In the genomic region with DNA sequence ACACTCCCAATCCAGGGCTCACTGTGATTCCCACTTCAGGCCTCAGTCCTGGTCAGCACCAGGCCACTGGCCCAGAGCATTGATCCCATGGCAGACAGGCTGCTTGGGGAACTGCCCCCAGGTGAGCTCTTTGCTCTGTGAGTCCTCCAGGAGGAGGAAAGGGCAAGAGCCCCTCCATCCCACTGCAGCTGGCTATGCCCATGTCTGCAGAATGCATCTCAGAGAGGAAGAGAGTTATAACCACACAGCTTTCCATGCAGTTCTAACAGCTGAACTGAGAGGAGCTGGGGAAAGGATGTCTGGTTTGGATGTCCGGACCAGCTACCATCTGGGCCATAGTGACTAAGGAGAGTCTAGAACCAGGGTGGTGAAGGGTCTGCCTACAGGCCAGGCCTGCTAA, we compare ENCODE assay signal across 14 cellular contexts.
DNase-seq lines count a peak whose midpoint lies in the region; ATAC-seq and TF ChIP-seq lines count a peak whose summit lies in the region.
"Had no signal": no experiment of that assay in that cellular context is flagged by ENCODE, and none has a peak within 500 bp of the region (broad histone marks: within the 10 kb centered on the region; RNA-seq: fewer than 3 reads in every experiment).

No MANE protein-coding gene starts in this region.

- H2AFZ ChIP-seq in GM23338, result no peak overlapping the region

- H3K9me3 ChIP-seq in left ventricle myocardium inferior (replicated peaks), result no peaks in the 10 kb centered on the region

- H3K4me3 Mint-ChIP-seq in chondrocyte (ENCODE audit: unreplicated experiment) (no peak overlapping the region), GM23338 (no peak overlapping the region)
- H3K4me3 Mint-ChIP-seq: B cell; CD4-positive, alpha-beta memory T cell; HFFc6 had no signal

- H3K27me3 Mint-ChIP-seq in chondrocyte (ENCODE audit: low read depth), result no peaks in the 10 kb centered on the region
- H3K27me3 Mint-ChIP-seq in GM23338 (ENCODE audit: insufficient read depth, low read depth, poor library complexity), result peaks cover 11% of the 10 kb centered on the region
- H3K27me3 Mint-ChIP-seq: B cell had no signal

- DNase-seq in left ventricle myocardium superior (peak; percentile 15), left ventricle myocardium inferior (no peak), chondrocyte (ENCODE audit: low spot score) (peak; percentile 49), sciatic nerve (ENCODE audit: low spot score) (peak; percentile 40), GM23338 (ENCODE audit: low spot score) (no peak), NCI-H1694 treated with DMSO at 0.1 percent for 48 hours (lab: John Stamatoyannopoulos, UW) (no peak)
- DNase-seq: C1 segment of cervical spinal cord, EL, HCEC 1CT, HFFc6 had no signal

- no peaks in the 10 kb centered on the region for H3F3A ChIP-seq in GM23338 (replicated peaks; ENCODE audit: low read depth)

- H3K36me3 ChIP-seq in left ventricle myocardium inferior (peaks cover 60% of the 10 kb centered on the region), GM23338 (ENCODE audit: insufficient read depth) (no peaks in the 10 kb centered on the region)

- no peaks in the 10 kb centered on the region for H3K79me2 ChIP-seq in GM23338 (replicated peaks; ENCODE audit: insufficient read depth)

- ATAC-seq in left ventricle myocardium superior, result no peak
- ATAC-seq in sciatic nerve, result no peak
- ATAC-seq in GM23338, result no peak
- no peak for ATAC-seq in GM18868 (IDR thresholded peaks at IDR 0.05; ENCODE audit: unreplicated experiment)
- ATAC-seq: HepG2 had no signal

- H3K4me1 ChIP-seq in left ventricle myocardium inferior (no peaks in the 10 kb centered on the region), GM23338 (ENCODE audit: insufficient read depth) (no peaks in the 10 kb centered on the region)

- no peaks in the 10 kb centered on the region for H3K9me2 ChIP-seq in GM23338 (ENCODE audit: insufficient read depth)

- H3K27me3 ChIP-seq in left ventricle myocardium inferior (ENCODE audit: low read depth), result no peaks in the 10 kb centered on the region
- no peaks in the 10 kb centered on the region for H3K27me3 ChIP-seq in GM23338 (ENCODE audit: insufficient read depth)

- H3K4me3 ChIP-seq in left ventricle myocardium inferior (no peak overlapping the region), GM23338 (no peak overlapping the region)

- H4K20me1 ChIP-seq in GM23338 (replicated peaks; ENCODE audit: insufficient read depth), result no peaks in the 10 kb centered on the region

- H3K9me3 Mint-ChIP-seq in chondrocyte (ENCODE audit: low read depth) (no peaks in the 10 kb centered on the region), GM23338 (no peaks in the 10 kb centered on the region; the same call in 2 of the 3 replicates)
- H3K9me3 Mint-ChIP-seq: HFFc6 had no signal

- H3K27ac Mint-ChIP-seq in chondrocyte (ENCODE audit: unreplicated experiment) (no peak overlapping the region), GM23338 (no peak overlapping the region; the same call in 1 of the 2 replicates)
- H3K27ac Mint-ChIP-seq: B cell; CD4-positive, alpha-beta memory T cell; HFFc6 had no signal

- no peak overlapping the region for H3K4me2 ChIP-seq in GM23338

- no peaks in the 10 kb centered on the region for H3K4me1 Mint-ChIP-seq in chondrocyte (ENCODE audit: low read depth)
- H3K4me1 Mint-ChIP-seq in GM23338, result no peaks in the 10 kb centered on the region
- H3K4me1 Mint-ChIP-seq: B cell; CD4-positive, alpha-beta memory T cell had no signal

- H3K36me3 Mint-ChIP-seq in chondrocyte (ENCODE audit: low read depth), result peaks cover 38% of the 10 kb centered on the region
- peaks cover 14% of the 10 kb centered on the region; the same call in 2 of the 3 replicates for H3K36me3 Mint-ChIP-seq in GM23338 (ENCODE audit: low read depth)
- H3K36me3 Mint-ChIP-seq: CD4-positive, alpha-beta memory T cell had no signal

- intact Hi-C loops in left ventricle myocardium superior (cut with micrococcal nuclease), result no loop called here
- intact Hi-C loops in left ventricle myocardium inferior (cut with micrococcal nuclease), result loop anchor here (10.0 kb wide), 1 partner anchor 121 kb away; no protein-coding TSS in a partner anchor
- intact Hi-C loops in sciatic nerve (cut with DNase I), result no loop called here

- TF ChIP-seq CTCF in left ventricle myocardium inferior (IDR thresholded peaks at IDR 0.05; ENCODE audit: borderline replicate concordance), result no peak
- TF ChIP-seq CTCF in chondrocyte (IDR thresholded peaks at IDR 0.05), result no peak
- no peak for TF ChIP-seq CTCF in GM23338 (conservative IDR thresholded peaks at IDR 0.05; ENCODE audit: low read depth in 2 of 2)

- H3K27ac ChIP-seq in left ventricle myocardium inferior (replicated peaks), result no peak overlapping the region
- no peak overlapping the region for H3K27ac ChIP-seq in GM23338 (ENCODE audit: low read depth)

TF ChIP-seq in GM23338, 12 proteins besides CTCF, POLR2A, EP300 and RAD21 (continues in another document):
- no peak for TF ChIP-seq ZNF331 (CRISPR knock-in tag; IDR thresholded peaks at IDR 0.05; ENCODE audit: low read depth)
- TF ChIP-seq STAT1 (IDR thresholded peaks at IDR 0.05; ENCODE audit: unreplicated experiment), result no peak
- TF ChIP-seq POLR2AphosphoS5 (IDR thresholded peaks at IDR 0.05; ENCODE audit: low read depth), result no peak
- no peak for TF ChIP-seq JUNB (IDR thresholded peaks at IDR 0.05; ENCODE audit: unreplicated experiment)
- TF ChIP-seq, protein P1, sequence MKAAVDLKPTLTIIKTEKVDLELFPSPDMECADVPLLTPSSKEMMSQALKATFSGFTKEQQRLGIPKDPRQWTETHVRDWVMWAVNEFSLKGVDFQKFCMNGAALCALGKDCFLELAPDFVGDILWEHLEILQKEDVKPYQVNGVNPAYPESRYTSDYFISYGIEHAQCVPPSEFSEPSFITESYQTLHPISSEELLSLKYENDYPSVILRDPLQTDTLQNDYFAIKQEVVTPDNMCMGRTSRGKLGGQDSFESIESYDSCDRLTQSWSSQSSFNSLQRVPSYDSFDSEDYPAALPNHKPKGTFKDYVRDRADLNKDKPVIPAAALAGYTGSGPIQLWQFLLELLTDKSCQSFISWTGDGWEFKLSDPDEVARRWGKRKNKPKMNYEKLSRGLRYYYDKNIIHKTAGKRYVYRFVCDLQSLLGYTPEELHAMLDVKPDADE (IDR thresholded peaks at IDR 0.05), result no peak
- TF ChIP-seq ZNF114 (CRISPR knock-in tag; IDR thresholded peaks at IDR 0.05), result no peak
- TF ChIP-seq, protein P2, sequence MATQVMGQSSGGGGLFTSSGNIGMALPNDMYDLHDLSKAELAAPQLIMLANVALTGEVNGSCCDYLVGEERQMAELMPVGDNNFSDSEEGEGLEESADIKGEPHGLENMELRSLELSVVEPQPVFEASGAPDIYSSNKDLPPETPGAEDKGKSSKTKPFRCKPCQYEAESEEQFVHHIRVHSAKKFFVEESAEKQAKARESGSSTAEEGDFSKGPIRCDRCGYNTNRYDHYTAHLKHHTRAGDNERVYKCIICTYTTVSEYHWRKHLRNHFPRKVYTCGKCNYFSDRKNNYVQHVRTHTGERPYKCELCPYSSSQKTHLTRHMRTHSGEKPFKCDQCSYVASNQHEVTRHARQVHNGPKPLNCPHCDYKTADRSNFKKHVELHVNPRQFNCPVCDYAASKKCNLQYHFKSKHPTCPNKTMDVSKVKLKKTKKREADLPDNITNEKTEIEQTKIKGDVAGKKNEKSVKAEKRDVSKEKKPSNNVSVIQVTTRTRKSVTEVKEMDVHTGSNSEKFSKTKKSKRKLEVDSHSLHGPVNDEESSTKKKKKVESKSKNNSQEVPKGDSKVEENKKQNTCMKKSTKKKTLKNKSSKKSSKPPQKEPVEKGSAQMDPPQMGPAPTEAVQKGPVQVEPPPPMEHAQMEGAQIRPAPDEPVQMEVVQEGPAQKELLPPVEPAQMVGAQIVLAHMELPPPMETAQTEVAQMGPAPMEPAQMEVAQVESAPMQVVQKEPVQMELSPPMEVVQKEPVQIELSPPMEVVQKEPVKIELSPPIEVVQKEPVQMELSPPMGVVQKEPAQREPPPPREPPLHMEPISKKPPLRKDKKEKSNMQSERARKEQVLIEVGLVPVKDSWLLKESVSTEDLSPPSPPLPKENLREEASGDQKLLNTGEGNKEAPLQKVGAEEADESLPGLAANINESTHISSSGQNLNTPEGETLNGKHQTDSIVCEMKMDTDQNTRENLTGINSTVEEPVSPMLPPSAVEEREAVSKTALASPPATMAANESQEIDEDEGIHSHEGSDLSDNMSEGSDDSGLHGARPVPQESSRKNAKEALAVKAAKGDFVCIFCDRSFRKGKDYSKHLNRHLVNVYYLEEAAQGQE (IDR thresholded peaks at IDR 0.05; ENCODE audit: unreplicated experiment), result no peak
- TF ChIP-seq NANOG (IDR thresholded peaks at IDR 0.05; ENCODE audit: borderline replicate concordance), result no peak

Comparison
In these comparisons a context has a peak if more than half of its experiments do, and no peak if none do; other contexts are left out.
1. DNase-seq: peak in left ventricle myocardium superior (single experiment), chondrocyte (single experiment) and sciatic nerve (single experiment); none in left ventricle myocardium inferior (single experiment), GM23338 (single experiment) and NCI-H1694 treated with DMSO at 0.1 percent for 48 hours (single experiment).